ENCODE assay signal across 8 cellular contexts in genomic region chr14:105181542-105182295, GRCh38. TPM values are rescaled to one million over a fixed set of nuclear protein-coding genes. Genes with fewer than 3 reads are reported as not detected.
A peak's percentile ranks its signal among the peaks of the same experiment; 100 is the strongest.
DNase-seq lines count a peak whose midpoint lies in the region; ATAC-seq and TF ChIP-seq lines count a peak whose summit lies in the region.

No MANE protein-coding gene starts in this region.

- no peak for DNase-seq in activated naive CD4-positive, alpha-beta T cell treated with Interleukin-2 at 50 U/mL for 16 hours
- DNase-seq in activated CD4-positive, alpha-beta memory T cell treated with anti-CD3 and anti-CD28 coated beads, Interleukin-2, amount 10 ng/mL, durations not matched to agents 7 days and 5 days = no peak
- DNase-seq in immature natural killer cell (no peak), tibial artery (no peak), epidermal melanocyte (ENCODE audit: insufficient read length, low spot score) (no peak), GM19238 (ENCODE audit: insufficient read length, low spot score) (no peak)

- peaks cover 0 to 52% of the 10 kb centered on the region in 2 donors for H3K27me3 ChIP-seq in tibial artery

- no peak for TF ChIP-seq CTCF in tibial artery (IDR thresholded peaks at IDR 0.05)

- peak overlapping the region; percentile 66 for H3K4me3 Mint-ChIP-seq in activated naive CD4-positive, alpha-beta T cell treated with anti-CD3 and anti-CD28 coated beads, Interleukin-2, amount 50 U/mL, for 24 hours
- H3K4me3 Mint-ChIP-seq in activated CD4-positive, alpha-beta memory T cell treated with anti-CD3 and anti-CD28 coated beads, Interleukin-2, amount 10 ng/mL, durations not matched to agents 7 days and 5 days = peak overlapping the region; percentile 50
- peak overlapping the region; percentile 68 to 79 (median 72) for H3K4me3 Mint-ChIP-seq in immature natural killer cell

- H3K9me3 ChIP-seq in tibial artery = no peaks in the 10 kb centered on the region

- no peaks in the 10 kb centered on the region for H3K36me3 ChIP-seq in tibial artery

- peaks cover 0 to 22% (median 4%) of the 10 kb centered on the region in 4 donors for H3K4me1 ChIP-seq in tibial artery

- POLR2A ChIA-PET in activated CD4-positive, alpha-beta memory T cell treated with anti-CD3 and anti-CD28 coated beads, Interleukin-2, amount 10 ng/mL, durations not matched to agents 7 days and 5 days (lab: Charles Lee) = interaction anchor here (0.7 to 2.0 kb wide), 4 partner anchors 14 to 161 kb away, joined by 3 to 8 read pairs (median 4); partner anchors contain the start of genes BRF1, BTBD6, CDCA4 and JAG2

- H3K36me3 Mint-ChIP-seq in activated naive CD4-positive, alpha-beta T cell treated with anti-CD3 and anti-CD28 coated beads, Interleukin-2, amount 50 U/mL, for 24 hours = no peaks in the 10 kb centered on the region
- H3K36me3 Mint-ChIP-seq in activated CD4-positive, alpha-beta memory T cell treated with anti-CD3 and anti-CD28 coated beads, Interleukin-2, amount 10 ng/mL, durations not matched to agents 7 days and 5 days (ENCODE audit: low read depth) = no peaks in the 10 kb centered on the region
- H3K36me3 Mint-ChIP-seq in immature natural killer cell = no peaks in the 10 kb centered on the region

- H3K27me3 Mint-ChIP-seq in activated naive CD4-positive, alpha-beta T cell treated with anti-CD3 and anti-CD28 coated beads, Interleukin-2, amount 50 U/mL, for 24 hours = no peaks in the 10 kb centered on the region
- H3K27me3 Mint-ChIP-seq in activated CD4-positive, alpha-beta memory T cell treated with anti-CD3 and anti-CD28 coated beads, Interleukin-2, amount 10 ng/mL, durations not matched to agents 7 days and 5 days = peaks cover 5% of the 10 kb centered on the region
- peaks cover 2 to 3% (median 2%) of the 10 kb centered on the region in 3 donors for H3K27me3 Mint-ChIP-seq in immature natural killer cell (ENCODE audit: low read depth in 3 of 3)

- H3K4me3 ChIP-seq in tibial artery = peak overlapping the region; percentile 48 to 52

- CTCF ChIA-PET in activated CD4-positive, alpha-beta memory T cell treated with anti-CD3 and anti-CD28 coated beads, Interleukin-2, amount 10 ng/mL, durations not matched to agents 7 days and 5 days (lab: Charles Lee) = interaction anchor here (0.8 to 1.4 kb wide), 2 partner anchors 9 to 91 kb away, joined by 3 to 4 read pairs; no protein-coding TSS in a partner anchor

- peaks cover 4% of the 10 kb centered on the region for H3K4me1 Mint-ChIP-seq in activated naive CD4-positive, alpha-beta T cell treated with anti-CD3 and anti-CD28 coated beads, Interleukin-2, amount 50 U/mL, for 24 hours
- peaks cover 13% of the 10 kb centered on the region for H3K4me1 Mint-ChIP-seq in activated CD4-positive, alpha-beta memory T cell treated with anti-CD3 and anti-CD28 coated beads, Interleukin-2, amount 10 ng/mL, durations not matched to agents 7 days and 5 days
- H3K4me1 Mint-ChIP-seq in immature natural killer cell = peaks cover 10 to 17% of the 10 kb centered on the region in 2 donors

- H3K9me3 Mint-ChIP-seq in activated naive CD4-positive, alpha-beta T cell treated with anti-CD3 and anti-CD28 coated beads, Interleukin-2, amount 50 U/mL, for 24 hours = no peaks in the 10 kb centered on the region
- no peaks in the 10 kb centered on the region for H3K9me3 Mint-ChIP-seq in activated CD4-positive, alpha-beta memory T cell treated with anti-CD3 and anti-CD28 coated beads, Interleukin-2, amount 10 ng/mL, durations not matched to agents 7 days and 5 days
- H3K9me3 Mint-ChIP-seq in immature natural killer cell = no peaks in the 10 kb centered on the region

- no peak for ATAC-seq in HG02759 (IDR thresholded peaks at IDR 0.05; ENCODE audit: unreplicated experiment)

- intact Hi-C loops in tibial artery (cut with DNase I; ENCODE audit: low total_unique reads) = no loop called here

- no peak overlapping the region for H3K27ac Mint-ChIP-seq in activated naive CD4-positive, alpha-beta T cell treated with anti-CD3 and anti-CD28 coated beads, Interleukin-2, amount 50 U/mL, for 24 hours
- H3K27ac Mint-ChIP-seq in activated CD4-positive, alpha-beta memory T cell treated with anti-CD3 and anti-CD28 coated beads, Interleukin-2, amount 10 ng/mL, durations not matched to agents 7 days and 5 days = no peak overlapping the region
- peak overlapping the region in 2 of 6 donors; percentile 20 to 59 for H3K27ac Mint-ChIP-seq in immature natural killer cell

- H3K27ac ChIP-seq in tibial artery = no peak overlapping the region

RNA-seq across cellular contexts. Expression of gene NUDT14, which starts 0.6 kb away (rescaled TPM):
- total RNA-seq in activated CD4-positive, alpha-beta memory T cell treated with anti-CD3 and anti-CD28 coated beads, Interleukin-2, amount 10 ng/mL, durations not matched to agents 7 days and 5 days = 10 to 100 TPM; 23.8 to 24.9 TPM
- 10 to 100 TPM; 21.9 to 29.7 (median 27.3) TPM for polyA plus RNA-seq in immature natural killer cell

RNA-seq across cellular contexts. Expression of gene JAG2, which starts 13.1 kb away (rescaled TPM):
- total RNA-seq in activated CD4-positive, alpha-beta memory T cell treated with anti-CD3 and anti-CD28 coated beads, Interleukin-2, amount 10 ng/mL, durations not matched to agents 7 days and 5 days = 1 to 10 TPM; 2.6 to 3.0 TPM
- under 1 TPM in 2 of 3 donors, not detected in 1; 0.17 to 0.39 TPM for polyA plus RNA-seq in immature natural killer cell
